In the genomic region with DNA sequence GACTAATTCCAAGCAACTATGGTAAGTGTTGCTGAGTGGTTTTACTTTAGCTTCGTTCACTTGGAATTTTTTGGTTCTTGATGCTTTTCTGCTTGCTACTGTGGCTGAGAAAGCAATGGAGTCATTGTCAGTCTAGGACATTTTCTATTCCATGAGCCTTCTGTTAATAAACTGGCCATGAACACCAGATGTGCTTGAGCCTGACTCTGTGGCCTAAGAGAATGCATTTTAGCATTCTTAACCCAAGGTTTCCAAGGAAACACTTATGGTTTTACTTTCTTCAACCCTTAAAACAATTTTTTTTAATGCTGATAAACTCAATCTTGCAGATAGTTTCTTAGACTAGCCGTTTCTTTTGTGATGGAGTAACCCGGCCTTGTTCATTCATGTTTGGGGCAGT, we compare ENCODE assay signal across 1 cellular context.
TF ChIP-seq lines count a peak whose summit lies in the region.

No MANE protein-coding gene starts in this region.

TF ChIP-seq in GM23338, 12 proteins besides CTCF, POLR2A, EP300 and RAD21:
- TF ChIP-seq REST (IDR thresholded peaks at IDR 0.05; ENCODE audit: unreplicated experiment) (no peak), STAT1 (IDR thresholded peaks at IDR 0.05; ENCODE audit: unreplicated experiment) (no peak), ZNF331 (CRISPR knock-in tag; IDR thresholded peaks at IDR 0.05; ENCODE audit: low read depth) (no peak), CREB1 (CRISPR knock-in tag; IDR thresholded peaks at IDR 0.05; ENCODE audit: low read depth) (no peak), EZH2 (IDR thresholded peaks at IDR 0.05; ENCODE audit: low read depth, unreplicated experiment) (no peak), NANOG (IDR thresholded peaks at IDR 0.05; ENCODE audit: borderline replicate concordance) (no peak), POLR2AphosphoS5 (IDR thresholded peaks at IDR 0.05; ENCODE audit: low read depth) (no peak), JUNB (IDR thresholded peaks at IDR 0.05; ENCODE audit: unreplicated experiment) (no peak), EZH2phosphoT487 (IDR thresholded peaks at IDR 0.05; ENCODE audit: unreplicated experiment) (no peak), ZNF114 (CRISPR knock-in tag; IDR thresholded peaks at IDR 0.05) (no peak)
- TF ChIP-seq, protein P1, sequence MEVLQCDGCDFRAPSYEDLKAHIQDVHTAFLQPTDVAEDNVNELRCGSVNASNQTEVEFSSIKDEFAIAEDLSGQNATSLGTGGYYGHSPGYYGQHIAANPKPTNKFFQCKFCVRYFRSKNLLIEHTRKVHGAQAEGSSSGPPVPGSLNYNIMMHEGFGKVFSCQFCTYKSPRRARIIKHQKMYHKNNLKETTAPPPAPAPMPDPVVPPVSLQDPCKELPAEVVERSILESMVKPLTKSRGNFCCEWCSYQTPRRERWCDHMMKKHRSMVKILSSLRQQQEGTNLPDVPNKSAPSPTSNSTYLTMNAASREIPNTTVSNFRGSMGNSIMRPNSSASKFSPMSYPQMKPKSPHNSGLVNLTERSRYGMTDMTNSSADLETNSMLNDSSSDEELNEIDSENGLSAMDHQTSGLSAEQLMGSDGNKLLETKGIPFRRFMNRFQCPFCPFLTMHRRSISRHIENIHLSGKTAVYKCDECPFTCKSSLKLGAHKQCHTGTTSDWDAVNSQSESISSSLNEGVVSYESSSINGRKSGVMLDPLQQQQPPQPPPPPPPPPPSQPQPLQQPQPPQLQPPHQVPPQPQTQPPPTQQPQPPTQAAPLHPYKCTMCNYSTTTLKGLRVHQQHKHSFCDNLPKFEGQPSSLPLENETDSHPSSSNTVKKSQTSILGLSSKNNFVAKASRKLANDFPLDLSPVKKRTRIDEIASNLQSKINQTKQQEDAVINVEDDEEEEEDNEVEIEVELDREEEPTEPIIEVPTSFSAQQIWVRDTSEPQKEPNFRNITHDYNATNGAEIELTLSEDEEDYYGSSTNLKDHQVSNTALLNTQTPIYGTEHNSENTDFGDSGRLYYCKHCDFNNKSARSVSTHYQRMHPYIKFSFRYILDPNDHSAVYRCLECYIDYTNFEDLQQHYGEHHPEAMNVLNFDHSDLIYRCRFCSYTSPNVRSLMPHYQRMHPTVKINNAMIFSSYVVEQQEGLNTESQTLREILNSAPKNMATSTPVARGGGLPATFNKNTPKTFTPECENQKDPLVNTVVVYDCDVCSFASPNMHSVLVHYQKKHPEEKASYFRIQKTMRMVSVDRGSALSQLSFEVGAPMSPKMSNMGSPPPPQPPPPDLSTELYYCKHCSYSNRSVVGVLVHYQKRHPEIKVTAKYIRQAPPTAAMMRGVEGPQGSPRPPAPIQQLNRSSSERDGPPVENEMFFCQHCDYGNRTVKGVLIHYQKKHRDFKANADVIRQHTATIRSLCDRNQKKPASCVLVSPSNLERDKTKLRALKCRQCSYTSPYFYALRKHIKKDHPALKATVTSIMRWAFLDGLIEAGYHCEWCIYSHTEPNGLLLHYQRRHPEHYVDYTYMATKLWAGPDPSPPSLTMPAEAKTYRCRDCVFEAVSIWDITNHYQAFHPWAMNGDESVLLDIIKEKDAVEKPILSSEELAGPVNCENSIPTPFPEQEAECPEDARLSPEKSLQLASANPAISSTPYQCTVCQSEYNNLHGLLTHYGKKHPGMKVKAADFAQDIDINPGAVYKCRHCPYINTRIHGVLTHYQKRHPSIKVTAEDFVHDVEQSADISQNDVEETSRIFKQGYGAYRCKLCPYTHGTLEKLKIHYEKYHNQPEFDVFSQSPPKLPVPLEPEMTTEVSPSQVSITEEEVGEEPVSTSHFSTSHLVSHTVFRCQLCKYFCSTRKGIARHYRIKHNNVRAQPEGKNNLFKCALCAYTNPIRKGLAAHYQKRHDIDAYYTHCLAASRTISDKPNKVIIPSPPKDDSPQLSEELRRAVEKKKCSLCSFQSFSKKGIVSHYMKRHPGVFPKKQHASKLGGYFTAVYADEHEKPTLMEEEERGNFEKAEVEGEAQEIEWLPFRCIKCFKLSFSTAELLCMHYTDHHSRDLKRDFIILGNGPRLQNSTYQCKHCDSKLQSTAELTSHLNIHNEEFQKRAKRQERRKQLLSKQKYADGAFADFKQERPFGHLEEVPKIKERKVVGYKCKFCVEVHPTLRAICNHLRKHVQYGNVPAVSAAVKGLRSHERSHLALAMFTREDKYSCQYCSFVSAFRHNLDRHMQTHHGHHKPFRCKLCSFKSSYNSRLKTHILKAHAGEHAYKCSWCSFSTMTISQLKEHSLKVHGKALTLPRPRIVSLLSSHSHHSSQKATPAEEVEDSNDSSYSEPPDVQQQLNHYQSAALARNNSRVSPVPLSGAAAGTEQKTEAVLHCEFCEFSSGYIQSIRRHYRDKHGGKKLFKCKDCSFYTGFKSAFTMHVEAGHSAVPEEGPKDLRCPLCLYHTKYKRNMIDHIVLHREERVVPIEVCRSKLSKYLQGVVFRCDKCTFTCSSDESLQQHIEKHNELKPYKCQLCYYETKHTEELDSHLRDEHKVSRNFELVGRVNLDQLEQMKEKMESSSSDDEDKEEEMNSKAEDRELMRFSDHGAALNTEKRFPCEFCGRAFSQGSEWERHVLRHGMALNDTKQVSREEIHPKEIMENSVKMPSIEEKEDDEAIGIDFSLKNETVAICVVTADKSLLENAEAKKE (CRISPR knock-in tag; IDR thresholded peaks at IDR 0.05): no peak
- TF ChIP-seq, protein P2, sequence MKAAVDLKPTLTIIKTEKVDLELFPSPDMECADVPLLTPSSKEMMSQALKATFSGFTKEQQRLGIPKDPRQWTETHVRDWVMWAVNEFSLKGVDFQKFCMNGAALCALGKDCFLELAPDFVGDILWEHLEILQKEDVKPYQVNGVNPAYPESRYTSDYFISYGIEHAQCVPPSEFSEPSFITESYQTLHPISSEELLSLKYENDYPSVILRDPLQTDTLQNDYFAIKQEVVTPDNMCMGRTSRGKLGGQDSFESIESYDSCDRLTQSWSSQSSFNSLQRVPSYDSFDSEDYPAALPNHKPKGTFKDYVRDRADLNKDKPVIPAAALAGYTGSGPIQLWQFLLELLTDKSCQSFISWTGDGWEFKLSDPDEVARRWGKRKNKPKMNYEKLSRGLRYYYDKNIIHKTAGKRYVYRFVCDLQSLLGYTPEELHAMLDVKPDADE (IDR thresholded peaks at IDR 0.05): no peak
